Comparison of ENCODE assay signal across 32 cellular contexts in the genomic region with DNA sequence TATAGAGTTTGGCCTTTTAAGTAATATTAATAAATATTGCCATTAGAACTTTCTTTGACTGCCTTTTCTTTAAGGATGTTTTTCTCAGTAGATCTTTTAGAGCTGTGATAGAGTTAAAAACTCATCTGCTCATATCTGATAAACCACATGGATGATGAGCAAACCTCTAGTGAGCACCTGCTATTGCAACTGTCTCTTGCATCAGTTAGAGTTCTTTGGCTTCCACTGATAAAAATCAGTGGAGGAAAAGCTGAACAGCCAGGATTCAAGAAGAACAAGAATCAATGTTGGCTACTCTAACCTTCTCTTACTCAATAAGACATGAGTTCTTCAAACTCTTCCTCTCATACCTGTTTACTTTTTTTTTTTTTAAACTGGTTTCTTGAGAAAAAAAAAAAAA.
"Had no signal": no experiment of that assay in that cellular context is flagged by ENCODE, and none has a peak within 500 bp of the region (broad histone marks: within the 10 kb centered on the region; RNA-seq: fewer than 3 reads in every experiment).

No MANE protein-coding gene starts in this region.

- H3K4me3 Mint-ChIP-seq: activated CD4-positive, alpha-beta memory T cell treated with anti-CD3 and anti-CD28 coated beads for 36 hours; activated CD4-positive, alpha-beta T cell treated with anti-CD3 and anti-CD28 coated beads for 36 hours; activated CD4-positive, alpha-beta T cell treated with anti-CD3 and anti-CD28 coated beads, Interleukin-2, amount 10 ng/mL, durations not matched to agents 24 days and 14 days; activated CD8-positive, alpha-beta memory T cell treated with anti-CD3 and anti-CD28 coated beads, Interleukin-2, amount 10 ng/mL, durations not matched to agents 7 days and 5 days; activated CD8-positive, alpha-beta T cell treated with anti-CD3 and anti-CD28 coated beads, Interleukin-2, amount 10 ng/mL, durations not matched to agents 7 days and 5 days; activated naive CD4-positive, alpha-beta T cell treated with anti-CD3 and anti-CD28 coated beads, Interleukin-2, amount 10 ng/mL, durations not matched to agents 7 days and 5 days; activated naive CD8-positive, alpha-beta T cell treated with anti-CD3 and anti-CD28 coated beads, Interleukin-2, amount 10 ng/mL, durations not matched to agents 7 days and 5 days; activated T-helper 1 cell treated with anti-CD3 and anti-CD28 coated beads, Interleukin-12 subunit alpha, Interleukin-12 subunit beta, Interleukin-2, Interleukin-4 antibody, amounts not matched to agents 30 ng/mL and 10 ng/mL and 1 ng/mL, durations not matched to agents 14 hours and 24 hours and 36 hours; brain had no signal

- H3K36me3 ChIP-seq: ascending aorta, breast epithelium, cardiac muscle cell, colonic mucosa, esophagus squamous epithelium, gastroesophageal sphincter had no signal

- FAIRE-seq: endometrium, endothelial cell of umbilical vein had no signal

- H3K9me3 ChIP-seq: ascending aorta, breast epithelium, colonic mucosa, esophagus squamous epithelium, gastroesophageal sphincter had no signal

- H3K27ac ChIP-seq: ascending aorta, breast epithelium, cardiac muscle cell, colonic mucosa, epithelial cell of prostate, esophagus squamous epithelium, gastroesophageal sphincter had no signal

- H3K4me1 Mint-ChIP-seq: activated CD8-positive, alpha-beta memory T cell treated with anti-CD3 and anti-CD28 coated beads, Interleukin-2, amount 10 ng/mL, durations not matched to agents 7 days and 5 days had no signal

- H3K27me3 Mint-ChIP-seq: activated CD4-positive, alpha-beta memory T cell treated with anti-CD3 and anti-CD28 coated beads for 36 hours; activated CD4-positive, alpha-beta T cell treated with anti-CD3 and anti-CD28 coated beads for 36 hours; activated CD4-positive, alpha-beta T cell treated with anti-CD3 and anti-CD28 coated beads, Interleukin-2, amount 10 ng/mL, durations not matched to agents 24 days and 14 days; activated CD8-positive, alpha-beta memory T cell treated with anti-CD3 and anti-CD28 coated beads, Interleukin-2, amount 10 ng/mL, durations not matched to agents 7 days and 5 days; activated naive CD4-positive, alpha-beta T cell treated with anti-CD3 and anti-CD28 coated beads, Interleukin-2, amount 10 ng/mL, durations not matched to agents 7 days and 5 days; activated naive CD8-positive, alpha-beta T cell treated with anti-CD3 and anti-CD28 coated beads, Interleukin-2, amount 10 ng/mL, durations not matched to agents 7 days and 5 days had no signal

- ATAC-seq: activated CD4-positive, alpha-beta T cell treated with anti-CD3 and anti-CD28 coated beads for 36 hours; activated CD8-positive, alpha-beta memory T cell treated with anti-CD3 and anti-CD28 coated beads, Interleukin-2, amount 10 ng/mL, durations not matched to agents 7 days and 5 days; activated CD8-positive, alpha-beta T cell treated with anti-CD3 and anti-CD28 coated beads, Interleukin-2, amount 10 ng/mL, durations not matched to agents 7 days and 5 days; activated naive CD4-positive, alpha-beta T cell treated with anti-CD3 and anti-CD28 coated beads, Interleukin-2, amount 50 U/mL, for 72 hours; gastroesophageal sphincter had no signal

- H3K4me1 ChIP-seq: ascending aorta, breast epithelium, colonic mucosa, esophagus squamous epithelium, gastroesophageal sphincter had no signal

- H3K27ac Mint-ChIP-seq: activated CD4-positive, alpha-beta memory T cell treated with anti-CD3 and anti-CD28 coated beads for 36 hours; activated CD4-positive, alpha-beta T cell treated with anti-CD3 and anti-CD28 coated beads, Interleukin-2, amount 10 ng/mL, durations not matched to agents 24 days and 14 days; activated CD8-positive, alpha-beta memory T cell treated with anti-CD3 and anti-CD28 coated beads, Interleukin-2, amount 10 ng/mL, durations not matched to agents 7 days and 5 days; activated CD8-positive, alpha-beta T cell treated with anti-CD3 and anti-CD28 coated beads, Interleukin-2, amount 10 ng/mL, durations not matched to agents 7 days and 5 days; activated naive CD4-positive, alpha-beta T cell treated with anti-CD3 and anti-CD28 coated beads, Interleukin-2, amount 10 ng/mL, durations not matched to agents 7 days and 5 days; activated naive CD4-positive, alpha-beta T cell treated with anti-CD3 and anti-CD28 coated beads, Interleukin-2, amount 50 U/mL, for 72 hours; activated naive CD8-positive, alpha-beta T cell treated with anti-CD3 and anti-CD28 coated beads, Interleukin-2, amount 10 ng/mL, durations not matched to agents 7 days and 5 days; activated T-helper 1 cell treated with anti-CD3 and anti-CD28 coated beads, Interleukin-12 subunit alpha, Interleukin-12 subunit beta, Interleukin-2, Interleukin-4 antibody, amounts not matched to agents 30 ng/mL and 10 ng/mL and 1 ng/mL, durations not matched to agents 14 hours and 24 hours and 36 hours; activated T-helper 2 cell treated with anti-CD3 and anti-CD28 coated beads, Interferon-gamma antibody, Interleukin-2, Interleukin-4, amounts not matched to agents 10 μg/mL and 5 μg/mL and 100 μg/mL, durations not matched to agents 14 hours and 24 hours and 36 hours; brain had no signal

- DNase-seq: activated CD4-positive, alpha-beta memory T cell treated with anti-CD3 and anti-CD28 coated beads for 36 hours; activated CD4-positive, alpha-beta T cell treated with anti-CD3 and anti-CD28 coated beads for 36 hours; activated CD4-positive, alpha-beta T cell treated with anti-CD3 and anti-CD28 coated beads, Interleukin-2, amount 10 ng/mL, durations not matched to agents 24 days and 14 days; activated CD4-positive, CD25-positive, alpha-beta regulatory T cell; activated CD4-positive, CD25-positive, alpha-beta regulatory T cell treated with anti-CD3 and anti-CD28 coated beads, Interleukin-2, amount 50 U/mL, for 72 hours; activated CD8-positive, alpha-beta memory T cell treated with anti-CD3 and anti-CD28 coated beads, Interleukin-2, amount 10 ng/mL, durations not matched to agents 7 days and 5 days; activated CD8-positive, alpha-beta memory T cell treated with anti-CD3 and anti-CD28 coated beads, Interleukin-2, amount 50 U/mL, for 4 hours; activated CD8-positive, alpha-beta T cell treated with anti-CD3 and anti-CD28 coated beads, Interleukin-2, amount 10 ng/mL, durations not matched to agents 7 days and 5 days; activated effector memory CD4-positive, alpha-beta T cell treated with anti-CD3 and anti-CD28 coated beads, Interleukin-2, amount 50 U/mL, for 16 hours; activated naive CD4-positive, alpha-beta T cell treated with anti-CD3 and anti-CD28 coated beads, Interleukin-2, amount 10 ng/mL, durations not matched to agents 7 days and 5 days; activated naive CD8-positive, alpha-beta T cell treated with anti-CD3 and anti-CD28 coated beads, Interleukin-2, amount 10 ng/mL, durations not matched to agents 7 days and 5 days; activated T-cell treated with anti-CD3 and anti-CD28 coated beads, Interleukin-2, amount 50 U/mL, for 1 hour; activated T-cell treated with anti-CD3 and anti-CD28 coated beads, Interleukin-2, amount 50 U/mL, for 48 hours; central memory CD4-positive, alpha-beta T cell; cerebellar nuclear complex; colonic mucosa; effector CD8-positive, alpha-beta T cell; esophagus squamous epithelium; foreskin melanocyte; head of caudate nucleus; T-helper 2 cell had no signal

- H3K4me3 ChIP-seq: ascending aorta, breast epithelium, cardiac muscle cell, colonic mucosa, esophagus squamous epithelium, gastroesophageal sphincter had no signal

- H3K9me3 Mint-ChIP-seq: activated naive CD4-positive, alpha-beta T cell treated with anti-CD3 and anti-CD28 coated beads, Interleukin-2, amount 10 ng/mL, durations not matched to agents 7 days and 5 days; activated naive CD8-positive, alpha-beta T cell treated with anti-CD3 and anti-CD28 coated beads, Interleukin-2, amount 10 ng/mL, durations not matched to agents 7 days and 5 days; activated T-helper 1 cell treated with anti-CD3 and anti-CD28 coated beads, Interleukin-12 subunit alpha, Interleukin-12 subunit beta, Interleukin-2, Interleukin-4 antibody, amounts not matched to agents 30 ng/mL and 10 ng/mL and 1 ng/mL, durations not matched to agents 14 hours and 24 hours and 36 hours; activated T-helper 2 cell treated with anti-CD3 and anti-CD28 coated beads, Interferon-gamma antibody, Interleukin-2, Interleukin-4, amounts not matched to agents 10 μg/mL and 5 μg/mL and 100 μg/mL, durations not matched to agents 14 hours and 24 hours and 36 hours had no signal

- H3K27me3 ChIP-seq: ascending aorta, breast epithelium, cardiac muscle cell, colonic mucosa, esophagus squamous epithelium, gastroesophageal sphincter had no signal
